7 cellular contexts compared by ENCODE assay signal in genomic region chr4:6991771-6992557, GRCh38. TPM values are rescaled to one million over a fixed set of nuclear protein-coding genes. Genes with fewer than 3 reads are reported as not detected.
A peak's percentile ranks its signal among the peaks of the same experiment; 100 is the strongest.
DNase-seq lines count a peak whose midpoint lies in the region; TF ChIP-seq lines count a peak whose summit lies in the region.

No MANE protein-coding gene starts in this region.

- peaks cover 20% of the 10 kb centered on the region for H4K20me1 ChIP-seq in SK-N-SH (ENCODE audit: insufficient read depth)
- peaks cover 58% of the 10 kb centered on the region for H4K20me1 ChIP-seq in smooth muscle cell (ENCODE audit: low read depth)

- peak overlapping the region; percentile 66 to 73 for H3K27ac ChIP-seq in SK-N-SH (ENCODE audit: low read depth in 2 of 2, low read length in 1 of 2)
- H3K27ac ChIP-seq in smooth muscle cell (ENCODE audit: low read depth), result peak overlapping the region; percentile 65

- no peaks in the 10 kb centered on the region for H3K9me3 ChIP-seq in SK-N-SH
- H3K9me3 ChIP-seq in smooth muscle cell (replicated peaks; ENCODE audit: low read depth), result no peaks in the 10 kb centered on the region

- TF ChIP-seq CTCF in SK-N-SH (IDR thresholded peaks at IDR 0.05) (no peak), smooth muscle cell (IDR thresholded peaks at IDR 0.05; ENCODE audit: borderline replicate concordance, insufficient read depth, poor library complexity, severe bottlenecking) (no peak), GM10248 (IDR thresholded peaks at IDR 0.05; ENCODE audit: control extremely low read depth, extremely low read depth, low read depth, missing control alignments) (no peak)

- H2AFZ ChIP-seq in SK-N-SH (ENCODE audit: low read depth), result no peak overlapping the region
- H2AFZ ChIP-seq in smooth muscle cell (ENCODE audit: low read depth), result no peak overlapping the region

- no peaks in the 10 kb centered on the region for H3K9me2 ChIP-seq in SK-N-SH

- no peak for TF ChIP-seq RAD21 in SK-N-SH (IDR thresholded peaks at IDR 0.05; ENCODE audit: low read length)

- 33% methylated on average over 12 of the region's 15 CpGs for WGBS in SK-N-SH (ENCODE audit: low lambda C conversion rate)
- WGBS in smooth muscle cell (ENCODE audit: low lambda C conversion rate), result 60% methylated on average over 15 of the region's 15 CpGs

- H3F3A ChIP-seq in SK-N-SH (replicated peaks; ENCODE audit: insufficient read depth), result peaks cover 4% of the 10 kb centered on the region
- peaks cover 9% of the 10 kb centered on the region for H3F3A ChIP-seq in smooth muscle cell (ENCODE audit: low read depth)

- H3K4me3 ChIP-seq in H7 (ENCODE audit: insufficient read depth, low read depth, low read length) (no peak overlapping the region), SK-N-SH (ENCODE audit: low read depth in 2 of 2, low read length in 1 of 2) (peak overlapping the region; percentile 4 to 46; a peak in 2 of 4 replicates), smooth muscle cell (no peak overlapping the region)

- POLR2A ChIA-PET in SK-N-SH (lab: Yijun Ruan, JAX), result interaction anchor here (0.6 to 0.7 kb wide), 2 partner anchors 82 to 84 kb away, joined by 3 read pairs; partner anchors contain the start of gene TBC1D14
- POLR2A ChIA-PET in GM10248 (lab: Yijun Ruan, JAX), result interaction anchor here (1.1 kb wide), 1 partner anchor 14 kb away, joined by 3 read pairs; no protein-coding TSS in a partner anchor

- H3K4me1 ChIP-seq in SK-N-SH (ENCODE audit: control insufficient read depth in 1 of 2, insufficient read depth in 2 of 2, low read depth in 1 of 2, low read length in 1 of 2), result peaks cover 18 to 53% of the 10 kb centered on the region in 2 experiments
- H3K4me1 ChIP-seq in smooth muscle cell (ENCODE audit: low read depth), result peaks cover 12% of the 10 kb centered on the region

- no peaks in the 10 kb centered on the region for H3K27me3 ChIP-seq in H7 (ENCODE audit: control insufficient read depth, insufficient read depth, low read length)
- H3K27me3 ChIP-seq in SK-N-SH (ENCODE audit: insufficient read depth), result no peaks in the 10 kb centered on the region
- H3K27me3 ChIP-seq in smooth muscle cell (ENCODE audit: low read depth), result no peaks in the 10 kb centered on the region

- H3K79me2 ChIP-seq in SK-N-SH (ENCODE audit: insufficient read depth) (peaks cover 62% of the 10 kb centered on the region), smooth muscle cell (ENCODE audit: low read depth) (peaks cover 38% of the 10 kb centered on the region)

- CTCF ChIA-PET in SK-N-SH (lab: Yijun Ruan, JAX) (interaction anchor here (1.0 to 1.9 kb wide), 4 partner anchors 17 to 83 kb away, joined by 3 to 9 read pairs (median 4); partner anchors contain the start of genes TADA2B and TBC1D14), GM10248 (lab: Yijun Ruan, JAX) (interaction anchor here (0.7 to 1.6 kb wide), 6 partner anchors 9 to 207 kb away, joined by 3 to 8 read pairs (median 4); partner anchors contain the start of gene TADA2B)

- H3K4me2 ChIP-seq in SK-N-SH (peak overlapping the region; percentile 79), smooth muscle cell (peak overlapping the region; percentile 73)

- H3K9ac ChIP-seq in SK-N-SH (peak overlapping the region; percentile 20; the same call in 1 of the 2 replicates), smooth muscle cell (ENCODE audit: low read depth) (peak overlapping the region; percentile 18)

- TF ChIP-seq EP300 in SK-N-SH (IDR thresholded peaks at IDR 0.05; ENCODE audit: borderline replicate concordance in 1 of 2, low read depth in 1 of 2, low read length in 1 of 2), result no peak

- DNase-seq in H7 (peak; percentile 29), SK-N-SH (peak; percentile 38), fibroblast of peridontal ligament (ENCODE audit: extremely low read depth) (peak; percentile 93), smooth muscle cell (lab: John Stamatoyannopoulos, UW; ENCODE audit: unreplicated experiment) (no peak), GM10248 (ENCODE audit: extremely low spot score) (no peak), NK-92 (lab: John Stamatoyannopoulos, UW; ENCODE audit: unreplicated experiment) (no peak), NCI-H69 (lab: John Stamatoyannopoulos, UW) (no peak)

- H3K36me3 ChIP-seq in H7 (replicated peaks; ENCODE audit: control insufficient read depth, insufficient read depth, low read length) (peaks cover 8% of the 10 kb centered on the region), SK-N-SH (replicated peaks in 1 of 2; ENCODE audit: control insufficient read depth in 1 of 2, insufficient read depth in 2 of 2, low read length in 1 of 2) (peaks cover 10 to 13% of the 10 kb centered on the region in 2 experiments), smooth muscle cell (ENCODE audit: low read depth) (peaks cover 5% of the 10 kb centered on the region)

TF ChIP-seq in SK-N-SH, 30 proteins besides CTCF, POLR2A, EP300 and RAD21:
- TF ChIP-seq, protein P1, sequence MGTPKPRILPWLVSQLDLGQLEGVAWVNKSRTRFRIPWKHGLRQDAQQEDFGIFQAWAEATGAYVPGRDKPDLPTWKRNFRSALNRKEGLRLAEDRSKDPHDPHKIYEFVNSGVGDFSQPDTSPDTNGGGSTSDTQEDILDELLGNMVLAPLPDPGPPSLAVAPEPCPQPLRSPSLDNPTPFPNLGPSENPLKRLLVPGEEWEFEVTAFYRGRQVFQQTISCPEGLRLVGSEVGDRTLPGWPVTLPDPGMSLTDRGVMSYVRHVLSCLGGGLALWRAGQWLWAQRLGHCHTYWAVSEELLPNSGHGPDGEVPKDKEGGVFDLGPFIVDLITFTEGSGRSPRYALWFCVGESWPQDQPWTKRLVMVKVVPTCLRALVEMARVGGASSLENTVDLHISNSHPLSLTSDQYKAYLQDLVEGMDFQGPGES (IDR thresholded peaks at IDR 0.05; ENCODE audit: low read depth, low read length), result no peak
- TF ChIP-seq NFIC (IDR thresholded peaks at IDR 0.05; ENCODE audit: borderline replicate concordance) (peak; percentile 81), MAX (IDR thresholded peaks at IDR 0.05; ENCODE audit: low read depth) (peak; percentile 48; the same call in 1 of the 2 replicates), MEF2A (IDR thresholded peaks at IDR 0.05; ENCODE audit: borderline replicate concordance, low read depth) (no peak), MXI1 (IDR thresholded peaks at IDR 0.05; ENCODE audit: low read depth, low read length) (no peak), SIN3A (IDR thresholded peaks at IDR 0.05; ENCODE audit: borderline replicate concordance, low read depth, low read length) (peak; percentile 48; the same call in 1 of the 2 replicates), ZBTB33 (IDR thresholded peaks at IDR 0.05; ENCODE audit: borderline replicate concordance, low read depth) (no peak), JUND (IDR thresholded peaks at IDR 0.05) (no peak)
- TF ChIP-seq, protein P2, sequence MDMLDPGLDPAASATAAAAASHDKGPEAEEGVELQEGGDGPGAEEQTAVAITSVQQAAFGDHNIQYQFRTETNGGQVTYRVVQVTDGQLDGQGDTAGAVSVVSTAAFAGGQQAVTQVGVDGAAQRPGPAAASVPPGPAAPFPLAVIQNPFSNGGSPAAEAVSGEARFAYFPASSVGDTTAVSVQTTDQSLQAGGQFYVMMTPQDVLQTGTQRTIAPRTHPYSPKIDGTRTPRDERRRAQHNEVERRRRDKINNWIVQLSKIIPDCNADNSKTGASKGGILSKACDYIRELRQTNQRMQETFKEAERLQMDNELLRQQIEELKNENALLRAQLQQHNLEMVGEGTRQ (IDR thresholded peaks at IDR 0.05; ENCODE audit: borderline replicate concordance, low read depth, low read length), result no peak
TF ChIP-seq in SK-N-SH: peak in this region for 3.

RNA-seq across cellular contexts. Expression of gene TADA2B, which starts 51.2 kb away (rescaled TPM):
- 14.0 TPM in 2 replicates for total RNA-seq in H7 (2014; rRNA removed; shearing (Covaris generic))
- polyA plus RNA-seq in SK-N-SH (2012; rRNA removed) (6.0 and 8.0 TPM in 2 replicates), smooth muscle cell (9.1 and 9.9 TPM in 2 replicates)
- 7.2 and 8.0 TPM in 2 replicates for polyA plus RNA-seq in SK-N-SH (2012; cell fraction: cytosol; rRNA removed)
- polyA plus RNA-seq in SK-N-SH (2012; cell fraction: nucleus; rRNA removed), result 6.0 and 7.2 TPM in 2 replicates
- 6.3 and 9.2 TPM in 2 replicates for total RNA-seq in smooth muscle cell

Comparison
In these comparisons a context has a peak if more than half of its experiments do, and no peak if none do; other contexts are left out.
1. DNase-seq: peak in H7 (single experiment), SK-N-SH (single experiment) and fibroblast of peridontal ligament (single experiment); none in smooth muscle cell (single experiment), GM10248 (single experiment), NK-92 (single experiment) and NCI-H69 (single experiment).
2. H3K4me3 ChIP-seq: peak in SK-N-SH (2 of 2); none in H7 (single experiment) and smooth muscle cell (single experiment).